37 cellular contexts compared by ENCODE assay signal in the genomic region with DNA sequence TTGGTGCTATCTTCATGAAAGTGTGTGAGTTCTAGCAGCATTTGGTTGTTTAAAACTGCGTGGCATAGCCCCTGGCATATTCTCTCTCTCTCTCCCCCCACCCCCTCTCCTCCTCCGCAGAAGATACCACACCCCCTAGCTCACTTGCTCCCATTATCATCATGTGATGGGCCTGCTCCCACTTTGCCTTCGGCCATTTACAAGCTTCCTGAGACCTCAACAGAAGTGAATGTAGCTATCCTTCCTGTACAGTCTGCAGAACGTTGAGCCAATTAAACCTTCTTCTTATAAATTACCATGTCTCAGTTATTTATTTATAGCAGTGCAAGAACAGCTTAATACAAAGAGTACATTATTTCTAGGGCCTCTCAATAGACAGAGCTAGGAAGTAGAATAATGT.
"Had no signal": no experiment of that assay in that cellular context is flagged by ENCODE, and none has a peak within 500 bp of the region (broad histone marks: within the 10 kb centered on the region; RNA-seq: fewer than 3 reads in every experiment).

No MANE protein-coding gene starts in this region.

- H3K9me3 Mint-ChIP-seq: activated naive CD4-positive, alpha-beta T cell treated with anti-CD3 and anti-CD28 coated beads, Interleukin-2, amount 50 U/mL, for 24 hours had no signal

- H3K4me3 ChIP-seq: adrenal gland, ascending aorta, body of pancreas, cardiac muscle cell had no signal

- H3K4me1 ChIP-seq: adrenal gland, ascending aorta, body of pancreas had no signal

- DNase-seq: activated effector memory CD4-positive, alpha-beta T cell treated with anti-CD3 and anti-CD28 coated beads, Interleukin-2, amount 50 U/mL, for 16 hours; activated effector memory CD4-positive, alpha-beta T cell treated with Interleukin-2 at 50 U/mL for 16 hours; activated gamma-delta T cell; activated gamma-delta T cell treated with Interleukin-2 at 50 U/mL for 16 hours; activated naive CD4-positive, alpha-beta T cell; activated naive CD4-positive, alpha-beta T cell treated with anti-CD3 and anti-CD28 coated beads for 36 hours; activated naive CD4-positive, alpha-beta T cell treated with anti-CD3 and anti-CD28 coated beads, Interleukin-2, amount 10 ng/mL, durations not matched to agents 7 days and 5 days; activated naive CD4-positive, alpha-beta T cell treated with anti-CD3 and anti-CD28 coated beads, Interleukin-2, amount 50 U/mL, for 16 hours; activated naive CD4-positive, alpha-beta T cell treated with Interleukin-2 at 50 U/mL for 16 hours; activated naive CD8-positive, alpha-beta T cell treated with anti-CD3 and anti-CD28 coated beads for 36 hours; activated naive CD8-positive, alpha-beta T cell treated with anti-CD3 and anti-CD28 coated beads, Interleukin-2, amount 10 ng/mL, durations not matched to agents 7 days and 5 days; activated naive CD8-positive, alpha-beta T cell treated with anti-CD3 and anti-CD28 coated beads, Interleukin-2, amount 50 U/mL, for 24 hours; activated T-cell treated with anti-CD3 and anti-CD28 coated beads, Interleukin-2, amount 50 U/mL, for 1 hour; activated T-cell treated with anti-CD3 and anti-CD28 coated beads, Interleukin-2, amount 50 U/mL, for 24 hours; activated T-cell treated with anti-CD3 and anti-CD28 coated beads, Interleukin-2, amount 50 U/mL, for 4 hours; activated T-cell treated with anti-CD3 and anti-CD28 coated beads, Interleukin-2, amount 50 U/mL, for 48 hours; activated T-cell treated with anti-CD3 and anti-CD28 coated beads, Interleukin-2, amount 50 U/mL, for 72 hours; adrenal gland; amniotic stem cell; amygdala; anterior cingulate cortex; aorta; body of pancreas; brain microvascular endothelial cell; caudate nucleus; central memory CD4-positive, alpha-beta T cell; cerebellar nuclear complex had no signal

- H3K27ac ChIP-seq: adrenal gland, ascending aorta, body of pancreas, brain microvascular endothelial cell, cardiac muscle cell had no signal

- H3K27me3 ChIP-seq: adrenal gland, ascending aorta, body of pancreas, brain microvascular endothelial cell, cardiac muscle cell had no signal

- H3K4me3 Mint-ChIP-seq: activated naive CD4-positive, alpha-beta T cell treated with anti-CD3 and anti-CD28 coated beads for 36 hours; activated naive CD4-positive, alpha-beta T cell treated with anti-CD3 and anti-CD28 coated beads, Interleukin-2, amount 10 ng/mL, durations not matched to agents 7 days and 5 days; activated naive CD4-positive, alpha-beta T cell treated with anti-CD3 and anti-CD28 coated beads, Interleukin-2, amount 50 U/mL, for 24 hours; activated naive CD8-positive, alpha-beta T cell; activated naive CD8-positive, alpha-beta T cell treated with anti-CD3 and anti-CD28 coated beads for 36 hours; activated naive CD8-positive, alpha-beta T cell treated with anti-CD3 and anti-CD28 coated beads, Interleukin-2, amount 10 ng/mL, durations not matched to agents 7 days and 5 days; activated naive CD8-positive, alpha-beta T cell treated with anti-CD3 and anti-CD28 coated beads, Interleukin-2, amount 50 U/mL, for 24 hours; activated T-cell treated with anti-CD3 and anti-CD28 coated beads, Interleukin-2, amount 50 U/mL, for 24 hours; activated T-cell treated with anti-CD3 and anti-CD28 coated beads, Interleukin-2, amount 50 U/mL, for 4 hours; activated T-cell treated with anti-CD3 and anti-CD28 coated beads, Interleukin-2, amount 50 U/mL, for 72 hours; activated T-helper 1 cell treated with anti-CD3 and anti-CD28 coated beads, Interleukin-12 subunit alpha, Interleukin-12 subunit beta, Interleukin-2, Interleukin-4 antibody, amounts not matched to agents 30 ng/mL and 10 ng/mL and 1 ng/mL, durations not matched to agents 14 hours and 24 hours and 36 hours; activated T-helper 17 cell treated with anti-CD3 and anti-CD28 coated beads, Interleukin-2, amount 50 U/mL, for 72 hours; brain; central memory CD8-positive, alpha-beta T cell had no signal

- H3K36me3 ChIP-seq: adrenal gland, ascending aorta, brain microvascular endothelial cell, cardiac muscle cell had no signal

- H3K27me3 Mint-ChIP-seq: activated naive CD4-positive, alpha-beta T cell treated with anti-CD3 and anti-CD28 coated beads, Interleukin-2, amount 10 ng/mL, durations not matched to agents 7 days and 5 days; activated naive CD4-positive, alpha-beta T cell treated with anti-CD3 and anti-CD28 coated beads, Interleukin-2, amount 50 U/mL, for 24 hours; activated naive CD8-positive, alpha-beta T cell; activated naive CD8-positive, alpha-beta T cell treated with anti-CD3 and anti-CD28 coated beads for 36 hours; activated naive CD8-positive, alpha-beta T cell treated with anti-CD3 and anti-CD28 coated beads, Interleukin-2, amount 10 ng/mL, durations not matched to agents 7 days and 5 days; activated naive CD8-positive, alpha-beta T cell treated with anti-CD3 and anti-CD28 coated beads, Interleukin-2, amount 50 U/mL, for 24 hours; activated T-cell treated with anti-CD3 and anti-CD28 coated beads, Interleukin-2, amount 50 U/mL, for 24 hours; activated T-helper 17 cell treated with anti-CD3 and anti-CD28 coated beads, Interleukin-2, amount 50 U/mL, for 72 hours; brain; central memory CD8-positive, alpha-beta T cell had no signal

- H3K4me1 Mint-ChIP-seq: activated naive CD4-positive, alpha-beta T cell treated with anti-CD3 and anti-CD28 coated beads, Interleukin-2, amount 10 ng/mL, durations not matched to agents 7 days and 5 days; activated naive CD4-positive, alpha-beta T cell treated with anti-CD3 and anti-CD28 coated beads, Interleukin-2, amount 50 U/mL, for 24 hours; activated naive CD8-positive, alpha-beta T cell treated with anti-CD3 and anti-CD28 coated beads for 36 hours; activated naive CD8-positive, alpha-beta T cell treated with anti-CD3 and anti-CD28 coated beads, Interleukin-2, amount 10 ng/mL, durations not matched to agents 7 days and 5 days; activated naive CD8-positive, alpha-beta T cell treated with anti-CD3 and anti-CD28 coated beads, Interleukin-2, amount 50 U/mL, for 24 hours; activated T-helper 17 cell treated with anti-CD3 and anti-CD28 coated beads, Interleukin-2, amount 50 U/mL, for 72 hours; brain; central memory CD8-positive, alpha-beta T cell had no signal

- H3K36me3 Mint-ChIP-seq: activated naive CD4-positive, alpha-beta T cell treated with anti-CD3 and anti-CD28 coated beads, Interleukin-2, amount 10 ng/mL, durations not matched to agents 7 days and 5 days; activated naive CD4-positive, alpha-beta T cell treated with anti-CD3 and anti-CD28 coated beads, Interleukin-2, amount 50 U/mL, for 24 hours; activated naive CD8-positive, alpha-beta T cell; activated naive CD8-positive, alpha-beta T cell treated with anti-CD3 and anti-CD28 coated beads for 36 hours; activated naive CD8-positive, alpha-beta T cell treated with anti-CD3 and anti-CD28 coated beads, Interleukin-2, amount 10 ng/mL, durations not matched to agents 7 days and 5 days had no signal

- H3K27ac Mint-ChIP-seq: activated naive CD4-positive, alpha-beta T cell treated with anti-CD3 and anti-CD28 coated beads for 36 hours; activated naive CD4-positive, alpha-beta T cell treated with anti-CD3 and anti-CD28 coated beads, Interleukin-2, amount 10 ng/mL, durations not matched to agents 7 days and 5 days; activated naive CD4-positive, alpha-beta T cell treated with anti-CD3 and anti-CD28 coated beads, Interleukin-2, amount 50 U/mL, for 24 hours; activated naive CD4-positive, alpha-beta T cell treated with anti-CD3 and anti-CD28 coated beads, Interleukin-2, amount 50 U/mL, for 72 hours; activated naive CD8-positive, alpha-beta T cell; activated naive CD8-positive, alpha-beta T cell treated with anti-CD3 and anti-CD28 coated beads for 36 hours; activated naive CD8-positive, alpha-beta T cell treated with anti-CD3 and anti-CD28 coated beads, Interleukin-2, amount 10 ng/mL, durations not matched to agents 7 days and 5 days; activated naive CD8-positive, alpha-beta T cell treated with anti-CD3 and anti-CD28 coated beads, Interleukin-2, amount 50 U/mL, for 24 hours; activated T-cell treated with anti-CD3 and anti-CD28 coated beads, Interleukin-2, amount 50 U/mL, for 24 hours; activated T-cell treated with anti-CD3 and anti-CD28 coated beads, Interleukin-2, amount 50 U/mL, for 72 hours; activated T-helper 1 cell treated with anti-CD3 and anti-CD28 coated beads, Interleukin-12 subunit alpha, Interleukin-12 subunit beta, Interleukin-2, Interleukin-4 antibody, amounts not matched to agents 30 ng/mL and 10 ng/mL and 1 ng/mL, durations not matched to agents 14 hours and 24 hours and 36 hours; activated T-helper 17 cell treated with anti-CD3 and anti-CD28 coated beads, Interleukin-2, amount 50 U/mL, for 72 hours; activated T-helper 2 cell treated with anti-CD3 and anti-CD28 coated beads, Interferon-gamma antibody, Interleukin-2, Interleukin-4, amounts not matched to agents 10 μg/mL and 5 μg/mL and 100 μg/mL, durations not matched to agents 14 hours and 24 hours and 36 hours; brain had no signal
